Comparison of ENCODE assay signal across 8 cellular contexts in the genomic region with DNA sequence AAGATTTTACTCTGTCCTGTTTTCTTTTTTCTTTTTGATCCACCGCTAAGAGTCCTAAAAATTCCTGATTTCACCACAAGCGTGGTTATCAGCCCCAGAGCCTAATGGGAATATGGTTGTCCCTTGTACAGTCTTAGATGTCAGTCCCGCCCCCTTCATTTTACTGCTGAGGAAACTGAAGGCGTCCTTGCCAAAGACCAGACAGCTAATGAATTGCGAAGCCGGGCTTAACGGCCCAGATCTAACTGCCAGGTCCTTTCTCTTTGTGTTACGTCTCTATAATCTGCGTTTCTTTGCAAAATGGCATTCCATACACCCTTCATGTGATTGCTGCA. TPM values are rescaled to one million over a fixed set of nuclear protein-coding genes. Genes with fewer than 3 reads are reported as not detected.
DNase-seq lines count a peak whose midpoint lies in the region; ATAC-seq and TF ChIP-seq lines count a peak whose summit lies in the region.

No MANE protein-coding gene starts in this region.

- no peaks in the 10 kb centered on the region for H3K9me3 Mint-ChIP-seq in activated CD8-positive, alpha-beta T cell treated with anti-CD3 and anti-CD28 coated beads for 36 hours

- H3K36me3 ChIP-seq in neuron (ENCODE audit: insufficient read depth, low read length), result peaks cover 42% of the 10 kb centered on the region

- H3K4me3 Mint-ChIP-seq in activated CD8-positive, alpha-beta T cell treated with anti-CD3 and anti-CD28 coated beads for 36 hours, result peak overlapping the region; percentile 98

- H3K27me3 Mint-ChIP-seq in activated CD8-positive, alpha-beta T cell treated with anti-CD3 and anti-CD28 coated beads for 36 hours, result no peaks in the 10 kb centered on the region

- DNase-seq in NCI-H1105 treated with DMSO at 0.1 percent for 48 hours (lab: John Stamatoyannopoulos, UW), result peak; percentile 14
- DNase-seq in NCI-H1105 (lab: John Stamatoyannopoulos, UW), result no peak
- DNase-seq in HPDE6-E6E7 (ENCODE audit: extremely low spot score), result peak; percentile 6
- peak; percentile 30 for DNase-seq in activated CD8-positive, alpha-beta T cell treated with anti-CD3 and anti-CD28 coated beads for 36 hours
- peak; percentile 63 for DNase-seq in fibroblast of pulmonary artery (ENCODE audit: low read depth)
- DNase-seq in activated gamma-delta T cell treated with Interleukin-2 at 50 U/mL for 16 hours, result no peak

- peaks cover 35% of the 10 kb centered on the region for H3K4me1 Mint-ChIP-seq in activated CD8-positive, alpha-beta T cell treated with anti-CD3 and anti-CD28 coated beads for 36 hours (ENCODE audit: low read depth)

- CTCF ChIA-PET in activated CD8-positive, alpha-beta T cell treated with anti-CD3 and anti-CD28 coated beads for 36 hours (lab: Charles Lee), result interaction anchor here (0.6 to 2.3 kb wide), 10 partner anchors 8 to 396 kb away, joined by 3 to 10 read pairs (median 6); partner anchors contain the start of gene HEXB

- intact Hi-C loops in activated CD8-positive, alpha-beta T cell treated with anti-CD3 and anti-CD28 coated beads for 36 hours (cut with micrococcal nuclease), result loop anchor here (10.0 kb wide), 2 partner anchors 147 to 497 kb away; no protein-coding TSS in a partner anchor

- H3K27ac Mint-ChIP-seq in activated CD8-positive, alpha-beta T cell treated with anti-CD3 and anti-CD28 coated beads for 36 hours, result peak overlapping the region; percentile 99

- peaks cover 22% of the 10 kb centered on the region for H3K4me1 ChIP-seq in neuron (ENCODE audit: insufficient read depth, low read length)

- peaks cover 37% of the 10 kb centered on the region for H3K36me3 Mint-ChIP-seq in activated CD8-positive, alpha-beta T cell treated with anti-CD3 and anti-CD28 coated beads for 36 hours (ENCODE audit: low read depth)

- TF ChIP-seq CTCF in activated CD8-positive, alpha-beta T cell treated with anti-CD3 and anti-CD28 coated beads for 36 hours (IDR thresholded peaks at IDR 0.05), result no peak
- TF ChIP-seq CTCF in fibroblast of pulmonary artery (IDR thresholded peaks at IDR 0.05; ENCODE audit: low read length, missing control alignments), result no peak

- H3K4me3 ChIP-seq in fibroblast of pulmonary artery (replicated peaks; ENCODE audit: low read depth, low read length) (peak overlapping the region; percentile 99), neuron (ENCODE audit: low read length) (peak overlapping the region; percentile 74)

- no peaks in the 10 kb centered on the region for H3K9me3 ChIP-seq in neuron (ENCODE audit: low read length)

- peak; percentile 25 for ATAC-seq in GM21367 (IDR thresholded peaks at IDR 0.05; ENCODE audit: unreplicated experiment)
- peak; percentile 7 for ATAC-seq in activated CD8-positive, alpha-beta T cell treated with anti-CD3 and anti-CD28 coated beads for 36 hours

- H2AFZ ChIP-seq in neuron (ENCODE audit: low read depth, low read length), result peak overlapping the region; percentile 56

- no peaks in the 10 kb centered on the region for H3K27me3 ChIP-seq in neuron (ENCODE audit: insufficient read depth, low read length)

- POLR2A ChIA-PET in activated CD8-positive, alpha-beta T cell treated with anti-CD3 and anti-CD28 coated beads for 36 hours (lab: Charles Lee), result interaction anchor here (1.0 to 2.1 kb wide), 3 partner anchors 9 to 31 kb away, joined by 3 to 5 read pairs (median 3); no protein-coding TSS in a partner anchor

RNA-seq across cellular contexts. Expression of gene NSA2, which starts 0.5 kb away (rescaled TPM):
- 100 to 1,000 TPM; 129 to 142 TPM for total RNA-seq in activated CD8-positive, alpha-beta T cell treated with anti-CD3 and anti-CD28 coated beads for 36 hours

RNA-seq across cellular contexts. Expression of gene GFM2, which starts 0.6 kb away (rescaled TPM):
- total RNA-seq in activated CD8-positive, alpha-beta T cell treated with anti-CD3 and anti-CD28 coated beads for 36 hours, result 10 to 100 TPM; 30.1 to 30.5 TPM

Comparison
In these comparisons a context has a peak if more than half of its experiments do, and no peak if none do; other contexts are left out.
1. DNase-seq: peak in NCI-H1105 treated with DMSO at 0.1 percent for 48 hours (single experiment), HPDE6-E6E7 (single experiment), activated CD8-positive, alpha-beta T cell treated with anti-CD3 and anti-CD28 coated beads for 36 hours (single experiment) and fibroblast of pulmonary artery (single experiment); none in NCI-H1105 (single experiment) and activated gamma-delta T cell treated with Interleukin-2 at 50 U/mL for 16 hours (single experiment).